8 cellular contexts compared by ENCODE assay signal in the genomic region with DNA sequence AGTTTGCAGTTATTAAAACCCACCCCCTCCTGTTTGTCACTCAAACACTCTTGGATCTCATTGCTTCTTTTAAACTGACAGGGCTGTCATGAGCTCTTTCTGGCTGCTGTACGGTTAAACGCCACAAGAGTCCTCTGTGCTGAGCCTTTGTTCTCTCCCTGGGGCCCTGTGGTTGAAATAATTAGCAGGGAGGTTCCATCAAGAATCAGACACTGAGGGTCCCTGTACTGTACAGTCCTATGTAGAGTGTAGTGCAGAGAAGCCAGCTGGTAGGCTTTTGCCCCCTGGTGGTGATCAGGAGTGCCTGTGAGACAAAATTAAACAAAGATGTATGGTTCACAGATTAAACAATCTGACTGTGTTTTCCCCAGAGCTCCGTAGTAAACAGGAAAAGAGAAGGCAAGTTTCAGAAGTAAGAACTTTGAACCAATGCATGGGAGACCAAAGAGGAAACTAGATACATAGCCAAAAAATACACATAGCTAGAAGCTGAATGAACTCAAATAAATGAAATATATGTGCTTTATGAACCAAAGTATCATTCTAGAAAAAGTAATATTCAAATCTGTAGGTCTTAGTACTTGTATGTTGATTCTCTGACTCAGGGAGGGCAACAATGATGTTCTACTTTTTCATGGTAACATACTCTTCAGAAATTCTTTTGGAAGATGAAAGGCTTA. TPM values are rescaled to one million over a fixed set of nuclear protein-coding genes. Genes with fewer than 3 reads are reported as not detected.
DNase-seq lines count a peak whose midpoint lies in the region; ATAC-seq and TF ChIP-seq lines count a peak whose summit lies in the region.

No MANE protein-coding gene starts in this region.

- intact Hi-C loops in activated naive CD4-positive, alpha-beta T cell treated with anti-CD3 and anti-CD28 coated beads for 36 hours (cut with micrococcal nuclease), result loop anchor here (1.0 to 5.0 kb wide), 8 partner anchors 63 to 364 kb away; partner anchors contain the start of genes ABHD15 and TP53I13

- H3K27ac ChIP-seq in SJCRH30, result no peak overlapping the region; the same call in 1 of the 2 replicates
- H3K27ac ChIP-seq in upper lobe of left lung, result peak overlapping the region in 2 of 4 donors; percentile 98 to 99

- H3K27me3 ChIP-seq in GM06990 (replicated peaks; ENCODE audit: control insufficient read depth, insufficient read depth, low read length) (no peaks in the 10 kb centered on the region), SJCRH30 (no peaks in the 10 kb centered on the region), upper lobe of left lung (no peaks in the 10 kb centered on the region)

- peak; percentile 90 for TF ChIP-seq CTCF in GM06990 (IDR thresholded peaks at IDR 0.05; ENCODE audit: insufficient read depth, low read length, poor library complexity, severe bottlenecking)
- TF ChIP-seq CTCF in HFF-Myc (IDR thresholded peaks at IDR 0.05; ENCODE audit: low read depth, low read length, missing control alignments), result peak; percentile 88
- peak; percentile 90 for TF ChIP-seq CTCF in glutamatergic neuron (IDR thresholded peaks at IDR 0.05; ENCODE audit: partially characterized antibody, unreplicated experiment)
- peak; percentile 73 to 89 (median 80) for TF ChIP-seq CTCF in upper lobe of left lung (IDR thresholded peaks at IDR 0.05)

- no peaks in the 10 kb centered on the region for H3K36me3 Mint-ChIP-seq in activated naive CD4-positive, alpha-beta T cell treated with anti-CD3 and anti-CD28 coated beads for 36 hours (ENCODE audit: low read depth)
- peaks cover 6% of the 10 kb centered on the region for H3K36me3 Mint-ChIP-seq in glutamatergic neuron (ENCODE audit: unreplicated experiment)

- no peaks in the 10 kb centered on the region for H3K27me3 Mint-ChIP-seq in activated naive CD4-positive, alpha-beta T cell treated with anti-CD3 and anti-CD28 coated beads for 36 hours (ENCODE audit: low read depth)
- peaks cover 8% of the 10 kb centered on the region for H3K27me3 Mint-ChIP-seq in glutamatergic neuron (ENCODE audit: unreplicated experiment)

- WGBS in upper lobe of left lung, 2 donors, result 0% methylated on average over 3 of the region's 3 CpGs

- ATAC-seq in upper lobe of left lung (ENCODE audit: low FRiP score in 2 of 2), result peak; percentile 80 to 92

- H3K4me1 ChIP-seq in SJCRH30, result peaks cover 11% of the 10 kb centered on the region
- H3K4me1 ChIP-seq in upper lobe of left lung, result peaks cover 24 to 39% (median 35%) of the 10 kb centered on the region in 4 donors

- H3K4me3 Mint-ChIP-seq in activated naive CD4-positive, alpha-beta T cell treated with anti-CD3 and anti-CD28 coated beads for 36 hours, result no peak overlapping the region
- no peak overlapping the region for H3K4me3 Mint-ChIP-seq in glutamatergic neuron (ENCODE audit: unreplicated experiment)

- CTCF ChIA-PET in activated naive CD4-positive, alpha-beta T cell treated with anti-CD3 and anti-CD28 coated beads for 36 hours (lab: Charles Lee), result interaction anchor here (0.6 to 8.1 kb wide), 62 partner anchors 8 to 1220 kb away, joined by 3 to 213 read pairs (median 4); partner anchors contain the start of genes ABHD15, CORO6, EFCAB5 and NUFIP2

- H3K4me3 ChIP-seq in GM06990 (replicated peaks; ENCODE audit: low read depth, low read length) (peak overlapping the region; percentile 95), HFF-Myc (replicated peaks; ENCODE audit: low read depth, low read length) (peak overlapping the region; percentile 80), SJCRH30 (peak overlapping the region; percentile 74), upper lobe of left lung (peak overlapping the region in 3 of 4 donors; percentile 92 to 98 (median 97))

- TF ChIP-seq EP300 in upper lobe of left lung (IDR thresholded peaks at IDR 0.05), result no peak

- H3K4me1 Mint-ChIP-seq in activated naive CD4-positive, alpha-beta T cell treated with anti-CD3 and anti-CD28 coated beads for 36 hours (ENCODE audit: low read depth), result peaks cover 15% of the 10 kb centered on the region
- peaks cover 12% of the 10 kb centered on the region for H3K4me1 Mint-ChIP-seq in glutamatergic neuron (ENCODE audit: low read depth, unreplicated experiment)

- H3K9me3 Mint-ChIP-seq in activated naive CD4-positive, alpha-beta T cell treated with anti-CD3 and anti-CD28 coated beads for 36 hours, result no peaks in the 10 kb centered on the region
- H3K9me3 Mint-ChIP-seq in glutamatergic neuron (ENCODE audit: unreplicated experiment), result peaks cover 7% of the 10 kb centered on the region

- TF ChIP-seq POLR2A in upper lobe of left lung (IDR thresholded peaks at IDR 0.05), result no peak

- H3K9me3 ChIP-seq in SJCRH30 (replicated peaks) (no peaks in the 10 kb centered on the region), upper lobe of left lung (no peaks in the 10 kb centered on the region)

- peak; percentile 79 for DNase-seq in GM06990 (ENCODE audit: extremely low read depth, insufficient read length)
- peak; percentile 73 for DNase-seq in HFF-Myc (ENCODE audit: extremely low read depth, low read depth)
- DNase-seq in NAMALWA (ENCODE audit: low spot score), result peak; percentile 99
- DNase-seq in SJCRH30, result peak; percentile 90 to 98
- peak; percentile 78 for DNase-seq in activated naive CD4-positive, alpha-beta T cell treated with anti-CD3 and anti-CD28 coated beads for 36 hours
- DNase-seq in glutamatergic neuron, result peak; percentile 64
- DNase-seq in pons (ENCODE audit: low spot score), result peak; percentile 99
- peak in 1 of 2 donors; percentile 85 for DNase-seq in upper lobe of left lung

- H3K27ac Mint-ChIP-seq in activated naive CD4-positive, alpha-beta T cell treated with anti-CD3 and anti-CD28 coated beads for 36 hours, result no peak overlapping the region
- H3K27ac Mint-ChIP-seq in glutamatergic neuron (ENCODE audit: unreplicated experiment), result no peak overlapping the region

- H3K36me3 ChIP-seq in GM06990 (ENCODE audit: control insufficient read depth, insufficient read depth, low read length) (no peaks in the 10 kb centered on the region), SJCRH30 (no peaks in the 10 kb centered on the region), upper lobe of left lung (no peaks in the 10 kb centered on the region)

RNA-seq across cellular contexts. Expression of gene SSH2, which starts 1.4 kb away (rescaled TPM):
- 29.9 and 34.8 TPM in 2 replicates for total RNA-seq in SJCRH30 (2014; rRNA removed; shearing (Covaris generic))
- 10 to 100 TPM; 32.4 to 35.3 TPM for total RNA-seq in activated naive CD4-positive, alpha-beta T cell treated with anti-CD3 and anti-CD28 coated beads for 36 hours
- total RNA-seq in glutamatergic neuron (ENCODE audit: unreplicated experiment) (46.5 TPM), upper lobe of left lung (10 to 100 TPM; 55.4 to 82.9 (median 67.8) TPM)

RNA-seq across cellular contexts. Expression of gene EFCAB5, which starts 10.0 kb away (rescaled TPM):
- 0.15 TPM in 1 of 2 replicates, not detected in the other for total RNA-seq in SJCRH30 (2014; rRNA removed; shearing (Covaris generic))
- total RNA-seq in activated naive CD4-positive, alpha-beta T cell treated with anti-CD3 and anti-CD28 coated beads for 36 hours, result under 1 TPM; 0.35 to 0.55 TPM
- 0.69 TPM for total RNA-seq in glutamatergic neuron (ENCODE audit: unreplicated experiment)
- total RNA-seq in upper lobe of left lung, result 1 to 10 TPM in 3 of 6 donors, under 1 TPM in 3; 0.22 to 7.3 (median 1.0) TPM
